In the genomic region with DNA sequence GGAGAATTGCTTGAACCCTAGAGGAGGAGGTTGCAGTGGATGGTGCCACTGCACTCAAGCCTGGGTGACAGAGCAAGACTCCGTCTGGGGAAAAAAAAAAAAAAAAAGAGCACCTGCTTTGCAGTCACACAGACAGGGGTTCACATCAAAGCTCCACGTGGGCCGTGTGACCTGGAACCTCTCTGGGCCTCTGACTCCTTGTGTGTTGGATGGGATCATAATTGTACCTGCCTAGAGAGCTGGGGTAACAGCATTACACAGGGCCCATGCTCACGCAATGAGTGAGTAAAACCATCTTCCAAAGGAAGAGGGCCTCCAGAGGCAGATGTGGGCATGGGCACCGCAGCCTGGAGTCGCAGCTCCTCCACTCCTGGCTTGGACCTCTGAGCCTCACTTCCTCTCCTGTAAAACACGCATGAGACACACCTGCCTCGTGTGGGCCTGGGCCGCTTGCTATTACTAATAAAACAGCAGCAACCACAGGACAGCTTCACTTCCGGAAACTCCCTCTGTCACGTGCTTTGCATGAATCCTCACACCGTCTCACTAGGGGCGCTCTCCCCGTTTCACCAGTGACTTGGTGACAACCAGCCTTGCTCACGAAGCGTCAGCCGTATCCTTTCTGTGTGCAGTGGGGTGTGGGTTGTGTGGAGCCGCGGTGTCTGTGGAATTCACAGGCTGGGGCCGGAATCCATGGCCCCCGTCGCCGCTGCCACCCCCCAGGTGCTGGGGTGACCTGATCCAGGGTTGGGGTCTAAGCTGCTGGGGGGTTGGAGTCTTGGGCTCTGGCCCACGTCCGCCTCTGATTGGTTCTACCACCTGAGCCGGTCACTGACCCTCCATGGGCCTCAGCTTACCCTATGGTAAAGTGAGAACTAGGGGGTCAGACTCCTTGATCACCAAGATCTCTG, we compare ENCODE assay signal across 1 cellular context.
A peak's percentile ranks its signal among the peaks of the same experiment; 100 is the strongest.
TF ChIP-seq lines count a peak whose summit lies in the region.
"Not testable (repeated sequence)": the region's sequence is repeated elsewhere in the genome, so short reads cannot be mapped to it uniquely, and the experiment has no call there.

No MANE protein-coding gene starts in this region.

TF ChIP-seq in K562, 482 proteins besides CTCF, POLR2A, EP300 and RAD21 (continued from another document):
- TF ChIP-seq PHF8 (IDR thresholded peaks at IDR 0.05; ENCODE audit: borderline replicate concordance, low read length) = peak; percentile 40; the same call in 1 of the 2 replicates
- TF ChIP-seq, protein P1, sequence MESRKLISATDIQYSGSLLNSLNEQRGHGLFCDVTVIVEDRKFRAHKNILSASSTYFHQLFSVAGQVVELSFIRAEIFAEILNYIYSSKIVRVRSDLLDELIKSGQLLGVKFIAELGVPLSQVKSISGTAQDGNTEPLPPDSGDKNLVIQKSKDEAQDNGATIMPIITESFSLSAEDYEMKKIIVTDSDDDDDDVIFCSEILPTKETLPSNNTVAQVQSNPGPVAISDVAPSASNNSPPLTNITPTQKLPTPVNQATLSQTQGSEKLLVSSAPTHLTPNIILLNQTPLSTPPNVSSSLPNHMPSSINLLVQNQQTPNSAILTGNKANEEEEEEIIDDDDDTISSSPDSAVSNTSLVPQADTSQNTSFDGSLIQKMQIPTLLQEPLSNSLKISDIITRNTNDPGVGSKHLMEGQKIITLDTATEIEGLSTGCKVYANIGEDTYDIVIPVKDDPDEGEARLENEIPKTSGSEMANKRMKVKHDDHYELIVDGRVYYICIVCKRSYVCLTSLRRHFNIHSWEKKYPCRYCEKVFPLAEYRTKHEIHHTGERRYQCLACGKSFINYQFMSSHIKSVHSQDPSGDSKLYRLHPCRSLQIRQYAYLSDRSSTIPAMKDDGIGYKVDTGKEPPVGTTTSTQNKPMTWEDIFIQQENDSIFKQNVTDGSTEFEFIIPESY (CRISPR knock-in tag; IDR thresholded peaks at IDR 0.05) = peak; percentile 90
- TF ChIP-seq, protein P2, sequence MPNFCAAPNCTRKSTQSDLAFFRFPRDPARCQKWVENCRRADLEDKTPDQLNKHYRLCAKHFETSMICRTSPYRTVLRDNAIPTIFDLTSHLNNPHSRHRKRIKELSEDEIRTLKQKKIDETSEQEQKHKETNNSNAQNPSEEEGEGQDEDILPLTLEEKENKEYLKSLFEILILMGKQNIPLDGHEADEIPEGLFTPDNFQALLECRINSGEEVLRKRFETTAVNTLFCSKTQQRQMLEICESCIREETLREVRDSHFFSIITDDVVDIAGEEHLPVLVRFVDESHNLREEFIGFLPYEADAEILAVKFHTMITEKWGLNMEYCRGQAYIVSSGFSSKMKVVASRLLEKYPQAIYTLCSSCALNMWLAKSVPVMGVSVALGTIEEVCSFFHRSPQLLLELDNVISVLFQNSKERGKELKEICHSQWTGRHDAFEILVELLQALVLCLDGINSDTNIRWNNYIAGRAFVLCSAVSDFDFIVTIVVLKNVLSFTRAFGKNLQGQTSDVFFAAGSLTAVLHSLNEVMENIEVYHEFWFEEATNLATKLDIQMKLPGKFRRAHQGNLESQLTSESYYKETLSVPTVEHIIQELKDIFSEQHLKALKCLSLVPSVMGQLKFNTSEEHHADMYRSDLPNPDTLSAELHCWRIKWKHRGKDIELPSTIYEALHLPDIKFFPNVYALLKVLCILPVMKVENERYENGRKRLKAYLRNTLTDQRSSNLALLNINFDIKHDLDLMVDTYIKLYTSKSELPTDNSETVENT (CRISPR knock-in tag; IDR thresholded peaks at IDR 0.05) = 0 out of 2 replicates have a peak, but pooled peaks have one; percentile 55
- TF ChIP-seq ELF2 (CRISPR knock-in tag; IDR thresholded peaks at IDR 0.05) = peak; percentile 91
- TF ChIP-seq ELF4 (CRISPR knock-in tag; IDR thresholded peaks at IDR 0.05) = peak; percentile 99
- TF ChIP-seq RFX7 (CRISPR knock-in tag; IDR thresholded peaks at IDR 0.05) = peak; percentile 11; the same call in 1 of the 2 replicates
- TF ChIP-seq MAZ (CRISPR knock-in tag; conservative IDR thresholded peaks at IDR 0.05 in 1 of 2, IDR thresholded peaks at IDR 0.05 in 1 of 2) = peak in 1 of 2 experiments; percentile 60; a peak in 2 of 4 replicates
- TF ChIP-seq, protein P3, sequence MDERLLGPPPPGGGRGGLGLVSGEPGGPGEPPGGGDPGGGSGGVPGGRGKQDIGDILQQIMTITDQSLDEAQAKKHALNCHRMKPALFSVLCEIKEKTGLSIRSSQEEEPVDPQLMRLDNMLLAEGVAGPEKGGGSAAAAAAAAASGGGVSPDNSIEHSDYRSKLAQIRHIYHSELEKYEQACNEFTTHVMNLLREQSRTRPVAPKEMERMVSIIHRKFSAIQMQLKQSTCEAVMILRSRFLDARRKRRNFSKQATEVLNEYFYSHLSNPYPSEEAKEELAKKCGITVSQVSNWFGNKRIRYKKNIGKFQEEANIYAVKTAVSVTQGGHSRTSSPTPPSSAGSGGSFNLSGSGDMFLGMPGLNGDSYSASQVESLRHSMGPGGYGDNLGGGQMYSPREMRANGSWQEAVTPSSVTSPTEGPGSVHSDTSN (CRISPR knock-in tag; IDR thresholded peaks at IDR 0.05; ENCODE audit: low read depth) = not testable (repeated sequence)
- TF ChIP-seq, protein P3 (tag; conservative IDR thresholded peaks at IDR 0.05; ENCODE audit: low read depth) = 0 out of 2 replicates have a peak, but pooled peaks have one; percentile 18
- peak; percentile 80 for TF ChIP-seq EP400 (IDR thresholded peaks at IDR 0.05)
- peak; percentile 96 for TF ChIP-seq ETV1 (tag; conservative IDR thresholded peaks at IDR 0.05; ENCODE audit: low read depth)
- 0 out of 2 replicates have a peak, but pooled peaks have one; percentile 54 for TF ChIP-seq GTF2F1 (IDR thresholded peaks at IDR 0.05; ENCODE audit: low read depth, low read length)
- peak in 1 of 2 experiments; percentile 45; a peak in 1 of 4 replicates for TF ChIP-seq ZNF318 (IDR thresholded peaks at IDR 0.05; ENCODE audit: borderline replicate concordance in 1 of 2, low read depth in 1 of 2)
- TF ChIP-seq SIN3A (IDR thresholded peaks at IDR 0.05; ENCODE audit: borderline replicate concordance in 2 of 2, control insufficient read depth in 1 of 2, low read depth in 2 of 2, low read length in 2 of 2) = peak in 1 of 2 experiments; percentile 65; a peak in 1 of 4 replicates
- TF ChIP-seq MEF2D (tag; conservative IDR thresholded peaks at IDR 0.05; ENCODE audit: low read depth) = peak; percentile 69
- TF ChIP-seq ZFX (CRISPR knock-in tag; IDR thresholded peaks at IDR 0.05) = peak; percentile 98
- TF ChIP-seq, protein P4, sequence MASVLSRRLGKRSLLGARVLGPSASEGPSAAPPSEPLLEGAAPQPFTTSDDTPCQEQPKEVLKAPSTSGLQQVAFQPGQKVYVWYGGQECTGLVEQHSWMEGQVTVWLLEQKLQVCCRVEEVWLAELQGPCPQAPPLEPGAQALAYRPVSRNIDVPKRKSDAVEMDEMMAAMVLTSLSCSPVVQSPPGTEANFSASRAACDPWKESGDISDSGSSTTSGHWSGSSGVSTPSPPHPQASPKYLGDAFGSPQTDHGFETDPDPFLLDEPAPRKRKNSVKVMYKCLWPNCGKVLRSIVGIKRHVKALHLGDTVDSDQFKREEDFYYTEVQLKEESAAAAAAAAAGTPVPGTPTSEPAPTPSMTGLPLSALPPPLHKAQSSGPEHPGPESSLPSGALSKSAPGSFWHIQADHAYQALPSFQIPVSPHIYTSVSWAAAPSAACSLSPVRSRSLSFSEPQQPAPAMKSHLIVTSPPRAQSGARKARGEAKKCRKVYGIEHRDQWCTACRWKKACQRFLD (CRISPR knock-in tag; IDR thresholded peaks at IDR 0.05) = peak; percentile 94; the same call in 1 of the 2 replicates
- TF ChIP-seq CXXC5 (CRISPR knock-in tag; IDR thresholded peaks at IDR 0.05) = peak; percentile 69; the same call in 1 of the 2 replicates
- TF ChIP-seq ZNF589 (CRISPR knock-in tag; IDR thresholded peaks at IDR 0.05; ENCODE audit: low read depth) = peak; percentile 98
- peak; percentile 71 for TF ChIP-seq CBFA2T2 (conservative IDR thresholded peaks at IDR 0.05)
- peak; percentile 96 for TF ChIP-seq PHF20 (IDR thresholded peaks at IDR 0.05; ENCODE audit: partially characterized antibody)
- peak; percentile 53; the same call in 1 of the 2 replicates for TF ChIP-seq JUN (IDR thresholded peaks at IDR 0.05; ENCODE audit: borderline replicate concordance, low read depth, low read length)
- peak; percentile 95 for TF ChIP-seq JUN (CRISPR knock-in tag; IDR thresholded peaks at IDR 0.05; ENCODE audit: borderline replicate concordance)
- TF ChIP-seq KLF16 (IDR thresholded peaks at IDR 0.05) = peak; percentile 61; the same call in 1 of the 2 replicates
- 0 out of 2 replicates have a peak, but pooled peaks have one; percentile 57 for TF ChIP-seq FOSL1 (tag; conservative IDR thresholded peaks at IDR 0.05)
- TF ChIP-seq, protein P5, sequence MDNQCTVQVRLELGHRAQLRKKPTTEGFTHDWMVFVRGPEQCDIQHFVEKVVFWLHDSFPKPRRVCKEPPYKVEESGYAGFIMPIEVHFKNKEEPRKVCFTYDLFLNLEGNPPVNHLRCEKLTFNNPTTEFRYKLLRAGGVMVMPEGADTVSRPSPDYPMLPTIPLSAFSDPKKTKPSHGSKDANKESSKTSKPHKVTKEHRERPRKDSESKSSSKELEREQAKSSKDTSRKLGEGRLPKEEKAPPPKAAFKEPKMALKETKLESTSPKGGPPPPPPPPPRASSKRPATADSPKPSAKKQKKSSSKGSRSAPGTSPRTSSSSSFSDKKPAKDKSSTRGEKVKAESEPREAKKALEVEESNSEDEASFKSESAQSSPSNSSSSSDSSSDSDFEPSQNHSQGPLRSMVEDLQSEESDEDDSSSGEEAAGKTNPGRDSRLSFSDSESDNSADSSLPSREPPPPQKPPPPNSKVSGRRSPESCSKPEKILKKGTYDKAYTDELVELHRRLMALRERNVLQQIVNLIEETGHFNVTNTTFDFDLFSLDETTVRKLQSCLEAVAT (IDR thresholded peaks at IDR 0.05) = peak in 1 of 2 experiments; percentile 45; a peak in 1 of 4 replicates
- TF ChIP-seq TBL1XR1 (IDR thresholded peaks at IDR 0.05; ENCODE audit: low read length in 2 of 2) = 0 out of 4 replicates have a peak, but pooled peaks of 1 of the 2 experiments have one; percentile 32
- TF ChIP-seq GATAD2A (IDR thresholded peaks at IDR 0.05) = peak; percentile 46; the same call in 1 of the 2 replicates
- peak; percentile 97 for TF ChIP-seq TOE1 (IDR thresholded peaks at IDR 0.05; ENCODE audit: borderline replicate concordance)
- not testable (repeated sequence) for TF ChIP-seq TOE1 (CRISPR knock-in tag; IDR thresholded peaks at IDR 0.05; ENCODE audit: borderline replicate concordance, low read depth)
- TF ChIP-seq L3MBTL2 (IDR thresholded peaks at IDR 0.05) = peak; percentile 99
- peak; percentile 65; the same call in 1 of the 2 replicates for TF ChIP-seq OTX1 (CRISPR knock-in tag; IDR thresholded peaks at IDR 0.05)
- peak; percentile 94 for TF ChIP-seq GTF2E2 (tag; IDR thresholded peaks at IDR 0.05)
